22 cellular contexts compared by ENCODE assay signal in genomic region chr11:8907116-8907515, GRCh38. TPM values are rescaled to one million over a fixed set of nuclear protein-coding genes. Genes with fewer than 3 reads are reported as not detected.
A peak's percentile ranks its signal among the peaks of the same experiment; 100 is the strongest.
DNase-seq lines count a peak whose midpoint lies in the region; ATAC-seq and TF ChIP-seq lines count a peak whose summit lies in the region.
"Had no signal": no experiment of that assay in that cellular context is flagged by ENCODE, and none has a peak within 500 bp of the region (broad histone marks: within the 10 kb centered on the region; RNA-seq: fewer than 3 reads in every experiment).

No MANE protein-coding gene starts in this region.

- no peak for ATAC-seq in T-helper 17 cell
- ATAC-seq: heart right ventricle, right lobe of liver had no signal

- TF ChIP-seq EP300 in suprapubic skin (IDR thresholded peaks at IDR 0.05) = no peak

- H3K23ac ChIP-seq in mesenchymal stem cell (ENCODE audit: low read length in 2 of 2) = no peak overlapping the region

- H3K18ac ChIP-seq in mesenchymal stem cell (ENCODE audit: low read depth in 1 of 2, low read length in 2 of 2) = no peak overlapping the region

- H3K4ac ChIP-seq in mesenchymal stem cell (ENCODE audit: low read depth in 1 of 2, low read length in 2 of 2) = no peak overlapping the region

- no peak overlapping the region for H3K4me3 Mint-ChIP-seq in T-helper 17 cell
- H3K4me3 Mint-ChIP-seq: nephron progenitor cell had no signal

- no peak overlapping the region for H2AK5ac ChIP-seq in mesenchymal stem cell (ENCODE audit: low read length, severe bottlenecking)

- peaks cover 22% of the 10 kb centered on the region for H3K4me1 Mint-ChIP-seq in T-helper 17 cell

- H3K36me3 Mint-ChIP-seq in T-helper 17 cell (ENCODE audit: low read depth) = no peaks in the 10 kb centered on the region

- no peak overlapping the region for H2BK15ac ChIP-seq in mesenchymal stem cell (ENCODE audit: low read depth, poor library complexity, severe bottlenecking)

- TF ChIP-seq POLR2A in thyroid gland (IDR thresholded peaks at IDR 0.05) (no peak), suprapubic skin (IDR thresholded peaks at IDR 0.05) (no peak)

- WGBS in mesenchymal stem cell = 80% methylated on average over 1 of the region's 1 CpG
- 84 to 88% methylated on average over 1 of the region's 1 CpG for WGBS in thyroid gland, 2 donors
- 67% methylated on average over 1 of the region's 1 CpG for WGBS in suprapubic skin

- no peak for DNase-seq in A673 (ENCODE audit: low spot score)
- peak; percentile 23 for DNase-seq in EL
- DNase-seq in T-helper 17 cell = no peak
- no peak for DNase-seq in mesenchymal stem cell
- no peak for DNase-seq in thyroid gland
- DNase-seq in suprapubic skin (ENCODE audit: low spot score in 2 of 2) = no peak
- DNase-seq in C1 segment of cervical spinal cord (lab: John Stamatoyannopoulos, UW) = no peak
- DNase-seq: activated CD4-positive, alpha-beta T cell treated with anti-CD3 and anti-CD28 coated beads, Interleukin-2, amount 50 U/mL, for 4 hours; activated CD8-positive, alpha-beta memory T cell treated with anti-CD3 and anti-CD28 coated beads, Interleukin-2, amount 50 U/mL, for 4 hours; activated gamma-delta T cell; CD4-positive, alpha-beta memory T cell; cortex of kidney; heart right ventricle; NCI-H2107; nephron progenitor cell; posterior cingulate gyrus; right lobe of liver; WERI-Rb-1 had no signal

- CTCF ChIA-PET in A673 (lab: Charles Lee) = no interaction called here

- H3K27ac ChIP-seq in A673 (ENCODE audit: low read depth, low read length, poor library complexity, severe bottlenecking) (peak overlapping the region; percentile 44), mesenchymal stem cell (ENCODE audit: low read length, poor library complexity, severe bottlenecking) (no peak overlapping the region), thyroid gland (no peak overlapping the region), suprapubic skin (no peak overlapping the region)
- H3K27ac ChIP-seq: heart right ventricle, HL-60, right lobe of liver, vagina, WERI-Rb-1 had no signal

- H3K27me3 Mint-ChIP-seq in T-helper 17 cell = no peaks in the 10 kb centered on the region

- no peak overlapping the region for H2BK12ac ChIP-seq in mesenchymal stem cell (ENCODE audit: low read length in 2 of 2)

- H2AFZ ChIP-seq in mesenchymal stem cell (ENCODE audit: low read depth, low read length) = no peak overlapping the region

- H4K8ac ChIP-seq in mesenchymal stem cell (ENCODE audit: low read length) = no peak overlapping the region

- H3K36me3 ChIP-seq in A673 (ENCODE audit: insufficient read depth, low read length, poor library complexity, severe bottlenecking) (no peaks in the 10 kb centered on the region), mesenchymal stem cell (ENCODE audit: control insufficient read depth in 1 of 2, insufficient read depth in 2 of 2, low read depth in 1 of 2, low read length in 2 of 2) (no peaks in the 10 kb centered on the region), thyroid gland (no peaks in the 10 kb centered on the region), suprapubic skin (no peaks in the 10 kb centered on the region)
- H3K36me3 ChIP-seq: heart right ventricle, right lobe of liver, vagina had no signal

- H3K79me1 ChIP-seq in mesenchymal stem cell (replicated peaks; ENCODE audit: low read length, poor library complexity, severe bottlenecking) = peaks cover 2% of the 10 kb centered on the region

- BruUV-seq in A673 (replicated peaks; lab: Mats Ljungman, UMichigan) = no TSS peak

- H3K9me3 ChIP-seq in A673 (ENCODE audit: low read depth, low read length, poor library complexity, severe bottlenecking) = no peaks in the 10 kb centered on the region
- no peaks in the 10 kb centered on the region for H3K9me3 ChIP-seq in T-helper 17 cell (ENCODE audit: control insufficient read depth, low read length, poor library complexity, severe bottlenecking)
- H3K9me3 ChIP-seq in mesenchymal stem cell (ENCODE audit: control insufficient read depth, low read length) = no peaks in the 10 kb centered on the region
- H3K9me3 ChIP-seq in thyroid gland = no peaks in the 10 kb centered on the region
- H3K9me3 ChIP-seq in suprapubic skin = no peaks in the 10 kb centered on the region
- H3K9me3 ChIP-seq: heart right ventricle, right lobe of liver, vagina had no signal

- H2BK5ac ChIP-seq in mesenchymal stem cell (ENCODE audit: low read depth, low read length, poor library complexity, severe bottlenecking) = no peak overlapping the region

- no peak for TF ChIP-seq CTCF in A673 (conservative IDR thresholded peaks at IDR 0.05; ENCODE audit: low read depth, low read length)
- TF ChIP-seq CTCF in thyroid gland (IDR thresholded peaks at IDR 0.05) = no peak
- TF ChIP-seq CTCF in suprapubic skin (IDR thresholded peaks at IDR 0.05) = no peak

- peak overlapping the region; percentile 41 for H3K9ac ChIP-seq in mesenchymal stem cell (ENCODE audit: low read length)

- H3K27me3 ChIP-seq in A673 (replicated peaks; ENCODE audit: insufficient read depth, low read depth, low read length, poor library complexity) = no peaks in the 10 kb centered on the region
- H3K27me3 ChIP-seq in mesenchymal stem cell (ENCODE audit: control insufficient read depth in 1 of 2, insufficient read depth in 1 of 2, low read length in 2 of 2) = no peaks in the 10 kb centered on the region
- H3K27me3 ChIP-seq in thyroid gland = no peaks in the 10 kb centered on the region
- no peaks in the 10 kb centered on the region for H3K27me3 ChIP-seq in suprapubic skin
- H3K27me3 ChIP-seq: heart right ventricle, right lobe of liver, vagina had no signal

- peak overlapping the region; percentile 19 for H3K27ac Mint-ChIP-seq in T-helper 17 cell
- H3K27ac Mint-ChIP-seq: nephron progenitor cell had no signal

- H3K4me1 ChIP-seq in A673 (ENCODE audit: insufficient read depth, low read length, poor library complexity, severe bottlenecking) = peaks cover 6% of the 10 kb centered on the region
- H3K4me1 ChIP-seq in mesenchymal stem cell (ENCODE audit: control insufficient read depth, insufficient read depth, low read depth, low read length) = peaks cover 8% of the 10 kb centered on the region
- H3K4me1 ChIP-seq in thyroid gland = peaks cover under 1 to 4% of the 10 kb centered on the region in 2 donors
- peaks cover 21% of the 10 kb centered on the region for H3K4me1 ChIP-seq in suprapubic skin

- H3K4me2 ChIP-seq in mesenchymal stem cell (ENCODE audit: low read length, poor library complexity, severe bottlenecking) = no peak overlapping the region

- H2BK120ac ChIP-seq in mesenchymal stem cell (ENCODE audit: low read depth, low read length) = no peak overlapping the region

- POLR2A ChIA-PET in A673 (lab: Charles Lee; ENCODE audit: low non-redundant PET) = no interaction called here

- intact Hi-C loops in A673 (cut with micrococcal nuclease; ENCODE audit: unreplicated experiment) (no loop called here), thyroid gland (cut with DNase I) (no loop called here)

- no peak overlapping the region for H4K91ac ChIP-seq in mesenchymal stem cell (ENCODE audit: low read length)

- H3K4me3 ChIP-seq in A673 (ENCODE audit: low read depth, low read length, poor library complexity, severe bottlenecking) (no peak overlapping the region), mesenchymal stem cell (ENCODE audit: insufficient read depth in 1 of 2, low read depth in 1 of 2, low read length in 2 of 2) (peak overlapping the region in 1 of 2 experiments; percentile 20), thyroid gland (replicated peaks in 1 of 3) (no peak overlapping the region), suprapubic skin (no peak overlapping the region)
- H3K4me3 ChIP-seq: heart right ventricle, right lobe of liver, vagina had no signal

- no peak overlapping the region for H3K14ac ChIP-seq in mesenchymal stem cell (ENCODE audit: low read length in 2 of 2)

RNA-seq across cellular contexts. Expression of gene AKIP1, which starts 3.9 kb away (rescaled TPM):
- total RNA-seq in A673 (2021) (26.7 and 28.9 TPM in 2 replicates), T-helper 17 cell (1 to 10 TPM; 6.8 to 8.1 TPM), thyroid gland (10 to 100 TPM; 25.2 to 33.9 (median 27.8) TPM), suprapubic skin (10 to 100 TPM in 2 of 4 donors, 1 to 10 TPM in 2; 4.6 to 15.7 (median 11.3) TPM)
- polyA plus RNA-seq in mesenchymal stem cell (2013, experiment 1 of 2) = 31.4 TPM
- polyA plus RNA-seq in mesenchymal stem cell (2013, experiment 2 of 2) = 30.7 TPM

RNA-seq across cellular contexts. Expression of gene C11orf16, which starts 25.6 kb away (rescaled TPM):
- total RNA-seq in A673 (2021) = not detected in 2 replicates
- total RNA-seq in T-helper 17 cell = not detected
- not detected for polyA plus RNA-seq in mesenchymal stem cell (2013, experiment 1 of 2)
- polyA plus RNA-seq in mesenchymal stem cell (2013, experiment 2 of 2) = not detected
- total RNA-seq in thyroid gland = not detected
- not detected for total RNA-seq in suprapubic skin
- total RNA-seq: CD4-positive, alpha-beta memory T cell; mononuclear cell; right lobe of liver; T-helper 2 cell treated with Interferon-gamma antibody and Interleukin-4, amounts not matched to agents 100 ng/mL and 5 ng/mL, for 36 hours; vagina had no signal
- polyA plus RNA-seq: heart right ventricle had no signal

RNA-seq across cellular contexts. Expression of gene ASCL3, which starts 35.7 kb away (rescaled TPM):
- total RNA-seq in A673 (2021) (not detected in 2 replicates), T-helper 17 cell (not detected), thyroid gland (not detected), suprapubic skin (not detected)
- not detected for polyA plus RNA-seq in mesenchymal stem cell (2013, experiment 1 of 2)
- polyA plus RNA-seq in mesenchymal stem cell (2013, experiment 2 of 2) = not detected
- total RNA-seq: CD4-positive, alpha-beta memory T cell; heart right ventricle; mononuclear cell; right lobe of liver; T-helper 2 cell treated with Interferon-gamma antibody and Interleukin-4, amounts not matched to agents 100 ng/mL and 5 ng/mL, for 36 hours; vagina had no signal
- polyA plus RNA-seq: CD4-positive, alpha-beta memory T cell; heart right ventricle had no signal

RNA-seq across cellular contexts. Expression of gene TMEM9B, which starts 57.1 kb away (rescaled TPM):
- total RNA-seq in A673 (2021) = 9.1 and 11.3 TPM in 2 replicates
- total RNA-seq in T-helper 17 cell = 10 to 100 TPM; 28.3 to 30.3 TPM
- 40.0 TPM for polyA plus RNA-seq in mesenchymal stem cell (2013, experiment 1 of 2)
- polyA plus RNA-seq in mesenchymal stem cell (2013, experiment 2 of 2) = 39.1 TPM
- total RNA-seq in thyroid gland = 100 to 1,000 TPM in 2 of 4 donors, 10 to 100 TPM in 2; 73.3 to 158 (median 114) TPM
- total RNA-seq in suprapubic skin = 10 to 100 TPM; 27.4 to 63.9 (median 45.5) TPM
